In genomic region chr20:46363874-46364669, GRCh38 we compare ENCODE assay signal across 8 cellular contexts. TPM values are rescaled to one million over a fixed set of nuclear protein-coding genes. Genes with fewer than 3 reads are reported as not detected.
DNase-seq lines count a peak whose midpoint lies in the region; ATAC-seq and TF ChIP-seq lines count a peak whose summit lies in the region.

No MANE protein-coding gene starts in this region.

- CTCF ChIA-PET in mammary epithelial cell (lab: Charles Lee; ENCODE audit: low non-redundant PET), result interaction anchor here (0.6 kb wide), 1 partner anchor 74 kb away, joined by 4 read pairs; no protein-coding TSS in a partner anchor

- TF ChIP-seq CTCF in WI38 (IDR thresholded peaks at IDR 0.05; ENCODE audit: low read depth, low read length) (no peak), mammary epithelial cell (conservative IDR thresholded peaks at IDR 0.05 in 1 of 2, IDR thresholded peaks at IDR 0.05 in 1 of 2; ENCODE audit: extremely low read depth in 1 of 2, insufficient read depth in 1 of 2, low read depth in 1 of 2, low read length in 2 of 2) (no peak)

- intact Hi-C loops in mammary epithelial cell (cut with micrococcal nuclease), result loop anchor here (2.0 kb wide), 1 partner anchor 43 kb away; the partner anchor contains the start of gene ELMO2

- H2AFZ ChIP-seq in mammary epithelial cell (ENCODE audit: low read depth, low read length), result peak overlapping the region; percentile 81

- no peaks in the 10 kb centered on the region for H3K9me3 ChIP-seq in mammary epithelial cell (replicated peaks; ENCODE audit: insufficient read depth, low read length)

- H3K4me3 ChIP-seq in WI38 (ENCODE audit: low read depth, low read length), result peak overlapping the region; percentile 90
- peak overlapping the region; percentile 66 to 99 (median 91) for H3K4me3 ChIP-seq in mammary epithelial cell (replicated peaks in 1 of 3; ENCODE audit: insufficient read depth in 1 of 3, low read depth in 2 of 3, low read length in 3 of 3)
- H3K4me3 ChIP-seq in skin epidermis, result peak overlapping the region; percentile 82 to 100 (median 98)

- H3K4me1 ChIP-seq in mammary epithelial cell (ENCODE audit: insufficient read depth, low read length), result peaks cover 7% of the 10 kb centered on the region

- in situ Hi-C loops in mammary epithelial cell (cut with MboI; ENCODE audit: low sequenced_read_pairs in 2 of 2), result no loop called here

- no peaks in the 10 kb centered on the region for H3K27me3 ChIP-seq in mammary epithelial cell (ENCODE audit: insufficient read depth, low read length)

- peak; percentile 75 for ATAC-seq in HG02981 (IDR thresholded peaks at IDR 0.05; ENCODE audit: unreplicated experiment)

- H4K20me1 ChIP-seq in mammary epithelial cell (ENCODE audit: insufficient read depth, low read length), result no peaks in the 10 kb centered on the region

- WGBS in mammary epithelial cell (ENCODE audit: low coverage, missing lambda C conversion rate), result 0% methylated on average over 16 of the region's 64 CpGs

- peak; percentile 72 for DNase-seq in NCI-H1436 (lab: John Stamatoyannopoulos, UW)
- DNase-seq in NCI-H1436 treated with DMSO at 0.1 percent for 48 hours (lab: John Stamatoyannopoulos, UW), result no peak
- DNase-seq in NCI-H2171 (lab: John Stamatoyannopoulos, UW), result peak; percentile 87
- peak; percentile 80 for DNase-seq in mammary epithelial cell
- DNase-seq in iPS-NIHi11 (ENCODE audit: low spot score), result peak; percentile 98

- peaks cover 6% of the 10 kb centered on the region for H3K36me3 ChIP-seq in mammary epithelial cell (ENCODE audit: insufficient read depth, low read length)

- H3K9ac ChIP-seq in mammary epithelial cell (ENCODE audit: insufficient read depth, low read length), result peak overlapping the region; percentile 92

- BruUV-seq in mammary epithelial cell (replicated peaks; lab: Mats Ljungman, UMichigan), result TSS peak; percentile 45

- H3K27ac ChIP-seq in mammary epithelial cell (ENCODE audit: insufficient read depth, low read depth, low read length) (peak overlapping the region; percentile 88), skin epidermis (peak overlapping the region; percentile 93 to 100 (median 98))

- dilution Hi-C loops in mammary epithelial cell (cut with HindIII; ENCODE audit: low sequenced_read_pairs), result no loop called here

- H3K79me2 ChIP-seq in mammary epithelial cell (ENCODE audit: insufficient read depth, low read length), result peaks cover 33% of the 10 kb centered on the region

- H3K4me2 ChIP-seq in mammary epithelial cell (ENCODE audit: insufficient read depth, low read depth, low read length), result peak overlapping the region; percentile 92

RNA-seq across cellular contexts. Expression of gene ELMO2, which starts 42.3 kb away (rescaled TPM):
- 10 to 100 TPM; 29.6 to 44.0 TPM for total RNA-seq in mammary epithelial cell
- polyA plus RNA-seq in mammary epithelial cell, result 24.6 TPM
- polyA minus RNA-seq in mammary epithelial cell, result 73.5 TPM

RNA-seq across cellular contexts. Expression of gene CDH22, which starts 55.8 kb away (rescaled TPM):
- not detected for total RNA-seq in mammary epithelial cell
- not detected for polyA plus RNA-seq in mammary epithelial cell
- not detected for polyA minus RNA-seq in mammary epithelial cell
